ENCODE assay signal across 8 cellular contexts in the genomic region with DNA sequence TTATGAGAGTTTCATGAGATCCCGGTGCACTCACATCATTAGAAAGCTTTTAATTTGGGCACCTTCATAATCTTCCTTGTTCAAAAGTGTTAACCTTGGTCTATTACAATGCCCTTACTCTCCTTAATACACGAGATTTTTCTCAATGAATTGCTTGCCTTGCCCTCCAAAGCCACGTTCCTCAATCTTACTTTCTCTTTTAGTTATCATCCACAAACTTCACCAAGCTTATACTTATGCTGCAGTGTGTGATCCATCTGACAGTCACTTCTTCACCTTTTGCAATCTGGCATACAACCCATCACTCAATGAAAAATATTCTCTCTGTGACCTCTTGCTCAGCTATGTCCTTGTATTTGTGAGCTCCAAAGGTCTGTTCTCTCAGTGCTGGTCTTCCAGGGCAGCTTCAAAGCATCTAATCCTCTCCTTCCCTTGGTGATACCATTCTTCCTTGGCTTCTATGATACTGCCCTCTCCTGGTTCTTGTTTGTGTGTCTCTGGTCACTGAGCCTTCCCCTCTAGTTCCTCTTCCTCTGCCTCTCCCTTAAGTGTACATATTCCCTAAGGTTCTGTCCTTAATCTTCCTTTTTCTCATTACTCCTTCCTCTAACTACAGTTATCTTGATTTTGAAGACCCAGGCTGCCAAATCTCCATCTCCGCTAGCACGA.
A peak's percentile ranks its signal among the peaks of the same experiment; 100 is the strongest.
DNase-seq lines count a peak whose midpoint lies in the region; ATAC-seq and TF ChIP-seq lines count a peak whose summit lies in the region.

No MANE protein-coding gene starts in this region.

- no peaks in the 10 kb centered on the region for H4K20me1 ChIP-seq in OCI-LY7 (ENCODE audit: insufficient read depth, low read length)

- BruUV-seq in OCI-LY7 (replicated peaks; lab: Mats Ljungman, UMichigan), result no TSS peak

- no peaks in the 10 kb centered on the region for H3K9me2 ChIP-seq in OCI-LY7 (ENCODE audit: insufficient read depth, low read length)

- H3K9me3 ChIP-seq in HEK293 (ENCODE audit: control insufficient read depth, insufficient read depth, low read depth, low read length) (no peaks in the 10 kb centered on the region), OCI-LY7 (ENCODE audit: low read length) (peaks cover 12% of the 10 kb centered on the region; the same call in 1 of the 2 replicates)

- peak overlapping the region; percentile 37 to 54 for H3K4me3 Mint-ChIP-seq in CD14-positive monocyte
- no peak overlapping the region for H3K4me3 Mint-ChIP-seq in stimulated activated naive B cell treated with anti-CD40 and anti-IgM and Interleukin-4, amounts not matched to agents 10 μg/mL and 1 μg/mL and 100 μg/mL, for 72 hours
- no peak overlapping the region for H3K4me3 Mint-ChIP-seq in activated T-cell treated with anti-CD3 and anti-CD28 coated beads, Interleukin-2, amount 50 U/mL, for 24 hours

- peak; percentile 42 to 48 for ATAC-seq in stimulated activated naive B cell treated with anti-CD40 and anti-IgM and Interleukin-4, amounts not matched to agents 10 μg/mL and 1 μg/mL and 100 μg/mL, for 72 hours (replicated peaks)

- no peak for DNase-seq in CD14-positive monocyte (ENCODE audit: low spot score)
- DNase-seq in OCI-LY7 (ENCODE audit: low spot score), result peak; percentile 12
- DNase-seq in foreskin melanocyte, result peak; percentile 59
- DNase-seq in stimulated activated naive B cell treated with anti-CD40 and anti-IgM and Interleukin-4, amounts not matched to agents 10 μg/mL and 1 μg/mL and 100 μg/mL, for 72 hours, result no peak
- DNase-seq in activated T-cell treated with anti-CD3 and anti-CD28 coated beads, Interleukin-2, amount 50 U/mL, for 24 hours, result no peak
- DNase-seq in stimulated activated CD4-positive, alpha-beta T cell treated with anti-CD3 and anti-CD28 coated beads, Interleukin-4, amount 100 ng/mL, for 4 hours, result no peak
- no peak for DNase-seq in glomerular visceral epithelial cell (ENCODE audit: extremely low spot score)

- peaks cover 2 to 9% (median 7%) of the 10 kb centered on the region in 7 donors for H3K9me3 Mint-ChIP-seq in CD14-positive monocyte
- H3K9me3 Mint-ChIP-seq in stimulated activated naive B cell treated with anti-CD40 and anti-IgM and Interleukin-4, amounts not matched to agents 10 μg/mL and 1 μg/mL and 100 μg/mL, for 72 hours, result peaks cover 6 to 7% of the 10 kb centered on the region in 2 donors
- H3K9me3 Mint-ChIP-seq in activated T-cell treated with anti-CD3 and anti-CD28 coated beads, Interleukin-2, amount 50 U/mL, for 24 hours, result peaks cover 8% of the 10 kb centered on the region

- peaks cover 0 to 2% (median 1%) of the 10 kb centered on the region in 3 donors for H3K27me3 Mint-ChIP-seq in CD14-positive monocyte (ENCODE audit: low read depth in 3 of 3)
- H3K27me3 Mint-ChIP-seq in stimulated activated naive B cell treated with anti-CD40 and anti-IgM and Interleukin-4, amounts not matched to agents 10 μg/mL and 1 μg/mL and 100 μg/mL, for 72 hours, result no peaks in the 10 kb centered on the region
- H3K27me3 Mint-ChIP-seq in activated T-cell treated with anti-CD3 and anti-CD28 coated beads, Interleukin-2, amount 50 U/mL, for 24 hours, result peaks cover 16% of the 10 kb centered on the region

- H3K4me3 ChIP-seq in HEK293 (ENCODE audit: low read depth, low read length) (no peak overlapping the region), OCI-LY7 (ENCODE audit: low read depth, low read length, poor library complexity, severe bottlenecking) (no peak overlapping the region)

- no peak overlapping the region for H3K4me2 ChIP-seq in OCI-LY7 (ENCODE audit: low read length)

- peaks cover 0 to 3% of the 10 kb centered on the region in 2 donors for H3K36me3 Mint-ChIP-seq in CD14-positive monocyte
- H3K36me3 Mint-ChIP-seq in stimulated activated naive B cell treated with anti-CD40 and anti-IgM and Interleukin-4, amounts not matched to agents 10 μg/mL and 1 μg/mL and 100 μg/mL, for 72 hours, result peaks cover 0 to 4% of the 10 kb centered on the region in 2 donors
- no peaks in the 10 kb centered on the region for H3K36me3 Mint-ChIP-seq in activated T-cell treated with anti-CD3 and anti-CD28 coated beads, Interleukin-2, amount 50 U/mL, for 24 hours (ENCODE audit: low read depth)

- intact Hi-C loops in CD14-positive monocyte (cut with micrococcal nuclease), result no loop called here
- intact Hi-C loops in OCI-LY7 (cut with micrococcal nuclease; ENCODE audit: unreplicated experiment), result no loop called here

- no peak overlapping the region for H2AFZ ChIP-seq in OCI-LY7 (ENCODE audit: low read length)

- H3K4me1 Mint-ChIP-seq in CD14-positive monocyte, result peaks cover 9% of the 10 kb centered on the region
- H3K4me1 Mint-ChIP-seq in stimulated activated naive B cell treated with anti-CD40 and anti-IgM and Interleukin-4, amounts not matched to agents 10 μg/mL and 1 μg/mL and 100 μg/mL, for 72 hours, result peaks cover 8% of the 10 kb centered on the region in 2 donors
- no peaks in the 10 kb centered on the region for H3K4me1 Mint-ChIP-seq in activated T-cell treated with anti-CD3 and anti-CD28 coated beads, Interleukin-2, amount 50 U/mL, for 24 hours (ENCODE audit: low read depth)

- H3K79me2 ChIP-seq in OCI-LY7 (ENCODE audit: insufficient read depth, low read depth, low read length), result no peaks in the 10 kb centered on the region

- H3K27ac ChIP-seq in HEK293 (ENCODE audit: extremely low read depth, low read depth, low read length) (no peak overlapping the region), OCI-LY7 (ENCODE audit: low read depth, low read length, poor library complexity, severe bottlenecking) (no peak overlapping the region)

- H3K4me1 ChIP-seq in HEK293 (ENCODE audit: control insufficient read depth, insufficient read depth, low read length) (no peaks in the 10 kb centered on the region), OCI-LY7 (ENCODE audit: insufficient read depth, low read length, poor library complexity, severe bottlenecking) (no peaks in the 10 kb centered on the region)

- POLR2A ChIA-PET in HEK293 (lab: Yijun Ruan, JAX) (no interaction called here), OCI-LY7 (lab: Charles Lee) (interaction anchor here (0.6 kb wide), 1 partner anchor 518 kb away, joined by 3 read pairs; no protein-coding TSS in a partner anchor)

- peak overlapping the region in 1 of 7 donors; percentile 4 for H3K27ac Mint-ChIP-seq in CD14-positive monocyte
- no peak overlapping the region for H3K27ac Mint-ChIP-seq in stimulated activated naive B cell treated with anti-CD40 and anti-IgM and Interleukin-4, amounts not matched to agents 10 μg/mL and 1 μg/mL and 100 μg/mL, for 72 hours
- no peak overlapping the region for H3K27ac Mint-ChIP-seq in activated T-cell treated with anti-CD3 and anti-CD28 coated beads, Interleukin-2, amount 50 U/mL, for 24 hours

- peak; percentile 51 for TF ChIP-seq CTCF in CD14-positive monocyte (IDR thresholded peaks at IDR 0.05)
- TF ChIP-seq CTCF in HEK293 (tag by site-specific recombination; IDR thresholded peaks at IDR 0.05), result no peak
- peak; percentile 55 for TF ChIP-seq CTCF in OCI-LY7 (conservative IDR thresholded peaks at IDR 0.05; ENCODE audit: low read length)

- CTCF ChIA-PET in HEK293 (lab: Yijun Ruan, JAX) (interaction anchor here (0.7 to 1.7 kb wide), 5 partner anchors 9 to 1951 kb away, joined by 3 to 10 read pairs (median 4); no protein-coding TSS in a partner anchor), OCI-LY7 (lab: Charles Lee; ENCODE audit: unreplicated experiment) (no interaction called here)

- H3K36me3 ChIP-seq in HEK293 (ENCODE audit: control insufficient read depth in 2 of 2, insufficient read depth in 1 of 2, low read length in 2 of 2) (no peaks in the 10 kb centered on the region), OCI-LY7 (ENCODE audit: insufficient read depth, low read length) (no peaks in the 10 kb centered on the region)

TF ChIP-seq in HEK293, 187 proteins besides CTCF, POLR2A, EP300 and RAD21:
- TF ChIP-seq ZNF654 (tag by site-specific recombination; IDR thresholded peaks at IDR 0.05; ENCODE audit: low read depth) (peak; percentile 69), PRDM1 (tag by site-specific recombination; IDR thresholded peaks at IDR 0.05) (no peak)

Comparison
In these comparisons a context has a peak if more than half of its experiments do, and no peak if none do; other contexts are left out.
1. DNase-seq: peak in OCI-LY7 (single experiment) and foreskin melanocyte (single experiment); none in CD14-positive monocyte (single experiment), stimulated activated naive B cell treated with anti-CD40 and anti-IgM and Interleukin-4, amounts not matched to agents 10 μg/mL and 1 μg/mL and 100 μg/mL, for 72 hours (single experiment), activated T-cell treated with anti-CD3 and anti-CD28 coated beads, Interleukin-2, amount 50 U/mL, for 24 hours (single experiment), stimulated activated CD4-positive, alpha-beta T cell treated with anti-CD3 and anti-CD28 coated beads, Interleukin-4, amount 100 ng/mL, for 4 hours (0 of 2) and glomerular visceral epithelial cell (single experiment).
2. H3K4me3 Mint-ChIP-seq: peak in CD14-positive monocyte (2 of 2); none in stimulated activated naive B cell treated with anti-CD40 and anti-IgM and Interleukin-4, amounts not matched to agents 10 μg/mL and 1 μg/mL and 100 μg/mL, for 72 hours (0 of 2) and activated T-cell treated with anti-CD3 and anti-CD28 coated beads, Interleukin-2, amount 50 U/mL, for 24 hours (single experiment).